10 cellular contexts compared by ENCODE assay signal in genomic region chr7:151062399-151063211, GRCh38. TPM values are rescaled to one million over a fixed set of nuclear protein-coding genes. Genes with fewer than 3 reads are reported as not detected.
DNase-seq lines count a peak whose midpoint lies in the region; ATAC-seq and TF ChIP-seq lines count a peak whose summit lies in the region.
"Had no signal": no experiment of that assay in that cellular context is flagged by ENCODE, and none has a peak within 500 bp of the region (broad histone marks: within the 10 kb centered on the region; RNA-seq: fewer than 3 reads in every experiment).

No MANE protein-coding gene starts in this region.

- no peaks in the 10 kb centered on the region for H3K9me3 ChIP-seq in HUES64 (ENCODE audit: insufficient read depth, low read depth, low read length)
- H3K9me3 ChIP-seq in breast epithelium = no peaks in the 10 kb centered on the region
- no peaks in the 10 kb centered on the region for H3K9me3 ChIP-seq in testis
- H3K9me3 ChIP-seq: HAP-1 had no signal

- TF ChIP-seq CTCF in breast epithelium (IDR thresholded peaks at IDR 0.05) (no peak), kidney epithelial cell (IDR thresholded peaks at IDR 0.05; ENCODE audit: insufficient read depth, low read length, poor library complexity, severe bottlenecking) (no peak), testis (IDR thresholded peaks at IDR 0.05) (no peak)

- ATAC-seq in HG02884 (IDR thresholded peaks at IDR 0.05; ENCODE audit: unreplicated experiment) = no peak

- peak overlapping the region; percentile 91 for H3K27ac ChIP-seq in HUES64 (ENCODE audit: low read depth, low read length)
- H3K27ac ChIP-seq in breast epithelium = peak overlapping the region; percentile 81 to 89
- peak overlapping the region; percentile 41 to 55 for H3K27ac ChIP-seq in testis

- H3K4me1 Mint-ChIP-seq in activated T-cell treated with anti-CD3 and anti-CD28 coated beads, Interleukin-2, amount 50 U/mL, for 24 hours (ENCODE audit: low read depth) = peaks cover 25% of the 10 kb centered on the region

- peak overlapping the region; percentile 63 for H3K4me3 ChIP-seq in HUES64 (ENCODE audit: low read length)
- H3K4me3 ChIP-seq in breast epithelium = peak overlapping the region; percentile 29 to 64 (median 40)
- peak overlapping the region; percentile 46 for H3K4me3 ChIP-seq in kidney epithelial cell (ENCODE audit: low read depth, low read length)
- peak overlapping the region in 1 of 2 donors; percentile 20 for H3K4me3 ChIP-seq in testis

- peak overlapping the region; percentile 71 for H3K9ac ChIP-seq in HUES64 (ENCODE audit: low read depth, low read length)

- H3K36me3 Mint-ChIP-seq in activated T-cell treated with anti-CD3 and anti-CD28 coated beads, Interleukin-2, amount 50 U/mL, for 24 hours (ENCODE audit: low read depth) = peaks cover 52% of the 10 kb centered on the region

- H3K4me1 ChIP-seq in HUES64 (ENCODE audit: insufficient read depth, low read length) (peaks cover 30% of the 10 kb centered on the region), breast epithelium (peaks cover 16 to 20% of the 10 kb centered on the region in 2 donors), testis (peaks cover 39% of the 10 kb centered on the region)

- H3K27me3 Mint-ChIP-seq in activated T-cell treated with anti-CD3 and anti-CD28 coated beads, Interleukin-2, amount 50 U/mL, for 24 hours = no peaks in the 10 kb centered on the region

- no peak for DNase-seq in breast epithelium (ENCODE audit: low spot score in 2 of 2)
- DNase-seq in kidney epithelial cell (ENCODE audit: low read depth) = peak; percentile 71
- DNase-seq in testis = peak; percentile 77
- DNase-seq in SIG-M5 (lab: John Stamatoyannopoulos, UW) = no peak
- DNase-seq in activated T-cell treated with anti-CD3 and anti-CD28 coated beads, Interleukin-2, amount 50 U/mL, for 24 hours = no peak
- DNase-seq in epidermal melanocyte (ENCODE audit: insufficient read length, low spot score) = no peak

- intact Hi-C loops in breast epithelium (cut with DNase I; ENCODE audit: low total_unique reads) = no loop called here
- intact Hi-C loops in testis (cut with DNase I; ENCODE audit: low total_unique reads) = no loop called here

- H3K27me3 ChIP-seq in HUES64 (ENCODE audit: insufficient read depth, low read length) (peaks cover 13% of the 10 kb centered on the region; the same call in 1 of the 2 replicates), breast epithelium (no peaks in the 10 kb centered on the region), kidney epithelial cell (ENCODE audit: control insufficient read depth, insufficient read depth, low read length) (no peaks in the 10 kb centered on the region), testis (no peaks in the 10 kb centered on the region)

- H3K27ac Mint-ChIP-seq in activated T-cell treated with anti-CD3 and anti-CD28 coated beads, Interleukin-2, amount 50 U/mL, for 24 hours = no peak overlapping the region
- H3K27ac Mint-ChIP-seq: T-helper 1 cell treated with Interleukin-12 subunit alpha and Interleukin-12 subunit beta and Interleukin-4 antibody, amounts not matched to agents 30 μg/mL and 1 μg/mL, for 36 hours had no signal

- H3K9me3 Mint-ChIP-seq in activated T-cell treated with anti-CD3 and anti-CD28 coated beads, Interleukin-2, amount 50 U/mL, for 24 hours = no peaks in the 10 kb centered on the region
- H3K9me3 Mint-ChIP-seq: T-helper 1 cell treated with Interleukin-12 subunit alpha and Interleukin-12 subunit beta and Interleukin-4 antibody, amounts not matched to agents 30 μg/mL and 1 μg/mL, for 36 hours had no signal

- TF ChIP-seq POLR2A in breast epithelium (IDR thresholded peaks at IDR 0.05) = no peak
- no peak for TF ChIP-seq POLR2A in testis (IDR thresholded peaks at IDR 0.05)

- H3K36me3 ChIP-seq in HUES64 (ENCODE audit: insufficient read depth, low read length) (peaks cover 32% of the 10 kb centered on the region), breast epithelium (peaks cover 3% of the 10 kb centered on the region), kidney epithelial cell (ENCODE audit: control insufficient read depth, insufficient read depth, low read length) (peaks cover 2% of the 10 kb centered on the region), testis (ENCODE audit: low read depth, missing control alignments) (no peaks in the 10 kb centered on the region)

- 1% methylated on average over 36 of the region's 43 CpGs for WGBS in HUES64
- 35 to 44% methylated on average over 25 to 34 of the region's 43 CpGs for WGBS in testis, 2 donors

- no peak overlapping the region for H3K4me3 Mint-ChIP-seq in activated T-cell treated with anti-CD3 and anti-CD28 coated beads, Interleukin-2, amount 50 U/mL, for 24 hours

RNA-seq across cellular contexts. Expression of gene SLC4A2, which starts 3.2 kb away (rescaled TPM):
- polyA plus RNA-seq in HUES64 (2013, experiment 1 of 2) = 57.5 TPM
- 49.5 TPM for polyA plus RNA-seq in HUES64 (2013, experiment 2 of 2)
- total RNA-seq in breast epithelium = 100 to 1,000 TPM in 1 of 3 donors, 10 to 100 TPM in 2; 83.2 to 101 (median 92.8) TPM
- total RNA-seq in kidney epithelial cell = 166 and 201 TPM in 2 replicates
- 100 to 1,000 TPM; 147 to 153 TPM for total RNA-seq in testis
- 68.9 TPM for polyA plus RNA-seq in testis (ENCODE audit: insufficient read depth, low read depth, low replicate concordance)

RNA-seq across cellular contexts. Expression of gene CDK5, which starts 4.9 kb away (rescaled TPM):
- 17.2 TPM for polyA plus RNA-seq in HUES64 (2013, experiment 1 of 2)
- 18.1 TPM for polyA plus RNA-seq in HUES64 (2013, experiment 2 of 2)
- total RNA-seq in breast epithelium = 1 to 10 TPM; 5.2 to 8.8 (median 8.6) TPM
- 21.5 and 27.0 TPM in 2 replicates for total RNA-seq in kidney epithelial cell
- total RNA-seq in testis = 10 to 100 TPM; 10.5 to 15.4 TPM
- 7.1 TPM for polyA plus RNA-seq in testis (ENCODE audit: insufficient read depth, low read depth, low replicate concordance)

RNA-seq across cellular contexts. Expression of gene ASIC3, which starts 14.3 kb away (rescaled TPM):
- 0.75 TPM for polyA plus RNA-seq in HUES64 (2013, experiment 1 of 2)
- polyA plus RNA-seq in HUES64 (2013, experiment 2 of 2) = 1.0 TPM
- total RNA-seq in breast epithelium (1 to 10 TPM; 1.3 to 3.3 (median 2.3) TPM), kidney epithelial cell (0.04 and 0.41 TPM in 2 replicates), testis (10 to 100 TPM; 27.5 to 37.9 TPM)
- polyA plus RNA-seq in testis (ENCODE audit: insufficient read depth, low read depth, low replicate concordance) = 20.8 TPM

RNA-seq across cellular contexts. Expression of gene FASTK, which starts 18.0 kb away (rescaled TPM):
- polyA plus RNA-seq in HUES64 (2013, experiment 1 of 2) = 39.7 TPM
- 35.6 TPM for polyA plus RNA-seq in HUES64 (2013, experiment 2 of 2)
- total RNA-seq in breast epithelium (10 to 100 TPM; 45.6 to 63.5 (median 60.0) TPM), kidney epithelial cell (70.9 and 71.7 TPM in 2 replicates), testis (100 to 1,000 TPM; 114 to 124 TPM)
- polyA plus RNA-seq in testis (ENCODE audit: insufficient read depth, low read depth, low replicate concordance) = 60.3 TPM

RNA-seq across cellular contexts. Expression of gene TMUB1, which starts 20.7 kb away (rescaled TPM):
- 34.7 TPM for polyA plus RNA-seq in HUES64 (2013, experiment 1 of 2)
- polyA plus RNA-seq in HUES64 (2013, experiment 2 of 2) = 37.9 TPM
- total RNA-seq in breast epithelium (10 to 100 TPM; 32.1 to 36.1 (median 35.0) TPM), kidney epithelial cell (46.3 and 66.0 TPM in 2 replicates), testis (10 to 100 TPM; 63.2 to 68.7 TPM)
- 30.8 TPM for polyA plus RNA-seq in testis (ENCODE audit: insufficient read depth, low read depth, low replicate concordance)

Comparison
In these comparisons a context has a peak if more than half of its experiments do, and no peak if none do; other contexts are left out.
1. DNase-seq: peak in kidney epithelial cell (single experiment) and testis (single experiment); none in breast epithelium (0 of 2), SIG-M5 (single experiment), activated T-cell treated with anti-CD3 and anti-CD28 coated beads, Interleukin-2, amount 50 U/mL, for 24 hours (single experiment) and epidermal melanocyte (single experiment).
2. RNA of gene ASIC3, which starts 14.3 kb away (total RNA-seq): 27.5 to 37.9 TPM in testis; 1.3 to 3.3 TPM in breast epithelium and 0.04 to 0.41 TPM in kidney epithelial cell; every median in the first group is over 4 times any median in the second.
3. Peak in every context shown above with its lines, with median percentiles within 50 percentile points of each other: H3K27ac ChIP-seq.